ENCODE assay signal across 8 cellular contexts in the genomic region with DNA sequence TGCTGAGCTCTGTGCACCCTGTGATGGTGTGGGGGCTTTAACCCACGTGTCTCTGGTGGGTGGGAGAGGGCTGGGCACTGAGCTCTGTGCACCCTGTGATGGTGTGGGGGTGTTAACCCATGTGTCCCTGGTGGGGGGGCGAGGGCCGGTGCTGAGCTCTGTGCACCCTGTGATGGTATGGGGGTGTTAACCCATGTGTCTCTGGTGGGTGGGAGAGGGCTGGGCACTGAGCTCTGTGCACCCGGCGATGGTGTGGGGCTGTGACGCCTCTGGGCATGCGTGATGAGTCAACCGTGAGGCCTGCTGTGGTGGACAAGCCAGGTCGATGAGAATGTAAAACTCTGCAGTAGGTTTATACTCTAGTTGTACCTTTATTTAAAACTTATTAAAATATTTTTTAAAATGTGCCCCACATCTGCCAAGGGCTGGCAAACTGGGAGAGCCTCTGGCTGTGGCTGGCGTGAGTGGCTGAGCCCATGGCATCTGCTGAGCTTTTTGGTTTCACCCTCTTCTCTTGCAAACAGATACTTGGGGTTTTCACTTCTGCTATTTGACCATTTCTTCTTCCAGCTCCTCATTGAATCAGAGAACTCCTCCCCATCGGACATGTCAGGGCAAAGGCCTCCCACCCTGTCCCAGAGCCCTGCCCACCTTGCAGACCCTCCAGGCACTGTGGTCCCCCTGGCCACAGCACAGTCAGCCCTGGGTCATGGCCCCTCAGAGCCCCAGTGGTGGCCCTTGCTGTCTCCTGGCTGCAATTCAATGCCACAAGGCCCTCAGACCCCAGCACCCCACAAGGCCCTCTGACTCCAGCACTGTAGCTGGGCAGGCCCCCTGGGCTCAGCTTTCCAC. TPM values are rescaled to one million over a fixed set of nuclear protein-coding genes. Genes with fewer than 3 reads are reported as not detected.
DNase-seq lines count a peak whose midpoint lies in the region; ATAC-seq, FAIRE-seq and TF ChIP-seq lines count a peak whose summit lies in the region.

No MANE protein-coding gene starts in this region.

- RAD21 ChIA-PET in GM12878 (lab: Charles Lee; ENCODE audit: unreplicated experiment) = interaction anchor here (0.6 to 3.7 kb wide), 18 partner anchors 10 to 236 kb away, joined by 3 to 49 read pairs (median 5); partner anchors contain the start of gene AHRR

- no peaks in the 10 kb centered on the region for H3K9me3 ChIP-seq in GM12878 (replicated peaks; ENCODE audit: control insufficient read depth, insufficient read depth, low read length)

- no peak for TF ChIP-seq RAD21 in GM12878 (IDR thresholded peaks at IDR 0.05; ENCODE audit: insufficient read depth, low read depth, low read length)

- POLR2A ChIA-PET in GM12878 (lab: Charles Lee) (interaction anchor here (0.5 to 2.3 kb wide), 14 partner anchors 15 to 230 kb away, joined by 3 to 10 read pairs (median 4); partner anchors contain the start of gene PDCD6), HEK293T (lab: Yijun Ruan, JAX) (interaction anchor here (1.1 kb wide), 1 partner anchor 9 kb away, joined by 3 read pairs; no protein-coding TSS in a partner anchor)

- 6% methylated on average over 11 of the region's 11 CpGs for WGBS in GM12878 (ENCODE audit: insufficient coverage, insufficient replicate concordance, low lambda C conversion rate, missing lambda C conversion rate)

- in situ Hi-C loops in GM12878 (cut with MboI) = no loop called here

- ATAC-seq in GM19438 (IDR thresholded peaks at IDR 0.05; ENCODE audit: low read depth, unreplicated experiment) (peak; percentile 87), HG03175 (IDR thresholded peaks at IDR 0.05; ENCODE audit: unreplicated experiment) (peak; percentile 95), GM12878 (peak; percentile 93)

- no peaks in the 10 kb centered on the region for H3K27me3 ChIP-seq in GM12878 (replicated peaks in 1 of 2; ENCODE audit: control insufficient read depth in 2 of 2, insufficient read depth in 2 of 2, low read length in 1 of 2)

- peak; percentile 63; the same call in 1 of the 2 replicates for TF ChIP-seq POLR2A in GM12878 (IDR thresholded peaks at IDR 0.05; ENCODE audit: low read depth, low read length)

- H3K4me3 ChIP-seq in GM12878 = no peak overlapping the region

- no peaks in the 10 kb centered on the region for H4K20me1 ChIP-seq in GM12878 (ENCODE audit: control insufficient read depth, insufficient read depth)

- TF ChIP-seq CTCF in GM10266 (IDR thresholded peaks at IDR 0.05; ENCODE audit: control insufficient read depth, insufficient read depth, low read depth, missing control alignments) = no peak
- TF ChIP-seq CTCF in GM12878 (IDR thresholded peaks at IDR 0.05 in 2 of 3, conservative IDR thresholded peaks at IDR 0.05 in 1 of 3; ENCODE audit: control insufficient read depth in 2 of 3, extremely low read depth in 1 of 3, insufficient read depth in 1 of 3, low read depth in 3 of 3, low read length in 3 of 3) = no peak

- intact Hi-C loops in GM12878 (cut with micrococcal nuclease; ENCODE audit: unreplicated experiment) = loop anchor here (2.0 kb wide), 1 partner anchor 56 kb away; no protein-coding TSS in a partner anchor

- TF ChIP-seq EP300 in GM12878 (IDR thresholded peaks at IDR 0.05; ENCODE audit: borderline replicate concordance in 1 of 2, control insufficient read depth in 1 of 2, low read depth in 2 of 2, low read length in 2 of 2) = peak; percentile 51 to 64; a peak in 2 of 4 replicates

- no peaks in the 10 kb centered on the region; the same call in none of the 2 replicates for H3K79me2 ChIP-seq in GM12878 (ENCODE audit: control insufficient read depth, insufficient read depth, low read length)

- peak; percentile 89 for DNase-seq in GM10266 (ENCODE audit: extremely low spot score)
- peak; percentile 82 for DNase-seq in GM12878 (ENCODE audit: low read depth, low spot score)
- no peak for DNase-seq in NCI-H446 (lab: John Stamatoyannopoulos, UW)
- no peak for DNase-seq in NCI-H345 treated with DMSO at 0.1 percent for 48 hours (lab: John Stamatoyannopoulos, UW; ENCODE audit: unreplicated experiment)
- no peak for DNase-seq in HEK293T (ENCODE audit: extremely low spot score)
- no peak for DNase-seq in NCI-H345 (lab: John Stamatoyannopoulos, UW)

- H2AFZ ChIP-seq in GM12878 (ENCODE audit: control insufficient read depth, low read depth, low read length) = peak overlapping the region; percentile 38

- FAIRE-seq in GM12878 (lab: Jason Lieb, UNC) = peak; percentile 92

- BruUV-seq in GM12878 (replicated peaks; lab: Mats Ljungman, UMichigan) = no TSS peak

- SMC1A ChIA-PET in GM12878 (lab: Charles Lee; ENCODE audit: uncharacterized antibody, unreplicated experiment) = interaction anchor here (0.7 to 3.7 kb wide), 15 partner anchors 11 to 143 kb away, joined by 3 to 18 read pairs (median 4); no protein-coding TSS in a partner anchor

- H3K4me2 ChIP-seq in GM12878 (ENCODE audit: control insufficient read depth, insufficient read depth) = peak overlapping the region; percentile 69

- H3K36me3 ChIP-seq in GM12878 (ENCODE audit: control insufficient read depth in 2 of 2, insufficient read depth in 2 of 2, low read length in 1 of 2) = peaks cover 0 to 19% of the 10 kb centered on the region in 2 experiments; a peak in 3 of 4 replicates

- peak overlapping the region; percentile 65 for H3K9ac ChIP-seq in GM12878 (ENCODE audit: control insufficient read depth, insufficient read depth, low read length)

- H3K27ac ChIP-seq in GM12878 (ENCODE audit: control insufficient read depth, insufficient read depth) = peak overlapping the region; percentile 99

- H3K4me1 ChIP-seq in GM12878 (ENCODE audit: control insufficient read depth, insufficient read depth, low read length) = peaks cover 22% of the 10 kb centered on the region

- CTCF ChIA-PET in GM12878 (lab: Yijun Ruan, JAX) = interaction anchor here (0.7 to 2.7 kb wide), 18 partner anchors 10 to 236 kb away, joined by 3 to 39 read pairs (median 4); partner anchors contain the start of gene AHRR
- CTCF ChIA-PET in HEK293T (lab: Yijun Ruan, JAX) = interaction anchor here (0.7 kb wide), 1 partner anchor 10 kb away, joined by 3 read pairs; no protein-coding TSS in a partner anchor

TF ChIP-seq in GM12878, 131 proteins besides CTCF, POLR2A, EP300 and RAD21 (continues in another document):
- TF ChIP-seq PML (IDR thresholded peaks at IDR 0.05; ENCODE audit: low read length) = 0 out of 2 replicates have a peak, but pooled peaks have one; percentile 23
- TF ChIP-seq ZBTB33 (IDR thresholded peaks at IDR 0.05) = no peak
- peak; percentile 40; the same call in 1 of the 2 replicates for TF ChIP-seq IRF4 (IDR thresholded peaks at IDR 0.05; ENCODE audit: low read depth, low read length)
- TF ChIP-seq YY1 (IDR thresholded peaks at IDR 0.05; ENCODE audit: low read depth, low read length) = no peak

TF ChIP-seq in HEK293T, 16 proteins besides CTCF, POLR2A, EP300 and RAD21:
- no peak for TF ChIP-seq FOXK2 (IDR thresholded peaks at IDR 0.05)
- TF ChIP-seq TARDBP (IDR thresholded peaks at IDR 0.05) = no peak
- TF ChIP-seq FOXA1 (IDR thresholded peaks at IDR 0.05) = no peak
- no peak for TF ChIP-seq BHLHE40 (IDR thresholded peaks at IDR 0.05; ENCODE audit: borderline replicate concordance)
- TF ChIP-seq FOXM1 (IDR thresholded peaks at IDR 0.05; ENCODE audit: borderline replicate concordance) = no peak
- TF ChIP-seq ELF4 (IDR thresholded peaks at IDR 0.05) = no peak
- no peak for TF ChIP-seq HDGF (IDR thresholded peaks at IDR 0.05; ENCODE audit: borderline replicate concordance)
- TF ChIP-seq PKNOX1 (IDR thresholded peaks at IDR 0.05) = no peak
- no peak for TF ChIP-seq CTBP1 (IDR thresholded peaks at IDR 0.05; ENCODE audit: borderline replicate concordance)
- TF ChIP-seq ARNT (IDR thresholded peaks at IDR 0.05) = no peak
- no peak for TF ChIP-seq NFRKB (IDR thresholded peaks at IDR 0.05)
- TF ChIP-seq LEF1 (IDR thresholded peaks at IDR 0.05; ENCODE audit: borderline replicate concordance) = no peak
- no peak for TF ChIP-seq ZNF384 (IDR thresholded peaks at IDR 0.05)
- TF ChIP-seq SP1 (IDR thresholded peaks at IDR 0.05) = no peak
- TF ChIP-seq L3MBTL2 (conservative IDR thresholded peaks at IDR 0.05) = no peak
- TF ChIP-seq SUZ12 (IDR thresholded peaks at IDR 0.05) = no peak

RNA-seq across cellular contexts. Expression of gene EXOC3, which starts 18.5 kb away (rescaled TPM):
- total RNA-seq in GM12878 (2013; cell fraction: nucleolus; rRNA removed) = 139 and 145 TPM in 2 replicates
- total RNA-seq in GM12878 (2014; rRNA removed) = 28.6 and 32.5 TPM in 2 replicates
- 22.4 and 25.4 TPM in 2 replicates for total RNA-seq in GM12878 (2014; rRNA removed; fragmentation: Illumina TruSeq; extraction: Trizol)
- total RNA-seq in GM12878 (2021) = 48.9 and 50.3 TPM in 2 replicates
- 26.9 TPM for polyA plus RNA-seq in GM12878 (2011; ENCODE audit: low read depth)
- 16.4 and 22.6 TPM in 2 replicates for polyA plus RNA-seq in GM12878 (2011; rRNA removed)
- polyA plus RNA-seq in GM12878 (2011; cell fraction: cytosol; rRNA removed) = 24.5 and 26.9 TPM in 2 replicates
- polyA plus RNA-seq in GM12878 (2011; cell fraction: nucleus; rRNA removed) = 77.4 and 98.6 TPM in 2 replicates
- polyA plus RNA-seq in GM12878 (2012) = 40.4 and 47.5 TPM in 2 replicates
- polyA plus RNA-seq in GM12878 (2014; fragmentation: Illumina TruSeq; extraction: Trizol) = 18.5 and 24.8 TPM in 2 replicates
- polyA plus RNA-seq in GM12878 (2014; fragmentation: Nextera tagmentation; extraction: Ambion mirVana) = 1 to 10 TPM; 1.6 to 7.2 TPM
- 30.5 and 33.2 TPM in 2 replicates for polyA plus RNA-seq in GM12878 (2014; rRNA removed)
- polyA plus RNA-seq in GM12878 (2016; fragmentation: Nextera tagmentation; extraction: Ambion mirVana) = 10 to 100 TPM; 52.7 to 53.0 TPM
- 26.3 and 28.8 TPM in 2 replicates for polyA minus RNA-seq in GM12878 (2011; rRNA and poly(A)+ RNA removed)
- polyA minus RNA-seq in GM12878 (2011; cell fraction: cytosol; rRNA and poly(A)+ RNA removed) = 10.8 and 14.6 TPM in 2 replicates
- 21.5 and 30.1 TPM in 2 replicates for polyA minus RNA-seq in GM12878 (2011; cell fraction: nucleus; rRNA and poly(A)+ RNA removed)

Comparison
In these comparisons a context has a peak if more than half of its experiments do, and no peak if none do; other contexts are left out.
1. DNase-seq: peak in GM10266 (single experiment) and GM12878 (single experiment); none in NCI-H446 (0 of 2), NCI-H345 treated with DMSO at 0.1 percent for 48 hours (single experiment), HEK293T (single experiment) and NCI-H345 (single experiment).
2. Peak in every context shown above with its lines, with median percentiles within 50 percentile points of each other: ATAC-seq.